In genomic region chr3:177150970-177151627, GRCh38 we compare ENCODE assay signal across 8 cellular contexts. TPM values are rescaled to one million over a fixed set of nuclear protein-coding genes. Genes with fewer than 3 reads are reported as not detected.
DNase-seq lines count a peak whose midpoint lies in the region; ATAC-seq and TF ChIP-seq lines count a peak whose summit lies in the region.

No MANE protein-coding gene starts in this region.

- ATAC-seq in GM18870 (IDR thresholded peaks at IDR 0.05; ENCODE audit: unreplicated experiment) (peak; percentile 48), HG03139 (IDR thresholded peaks at IDR 0.05; ENCODE audit: unreplicated experiment) (peak; percentile 52), left lobe of liver (no peak)

- POLR2A ChIA-PET in CD8-positive, alpha-beta memory T cell (lab: Charles Lee) = interaction anchor here (0.5 to 1.5 kb wide), 3 partner anchors 46 to 513 kb away, joined by 3 to 7 read pairs (median 3); partner anchors contain the start of gene TBL1XR1

- CTCF ChIA-PET in CD8-positive, alpha-beta memory T cell (lab: Charles Lee) = interaction anchor here (0.6 to 1.5 kb wide), 5 partner anchors 12 to 209 kb away, joined by 3 to 8 read pairs (median 3); no protein-coding TSS in a partner anchor

- no peaks in the 10 kb centered on the region for H3K27me3 ChIP-seq in CD8-positive, alpha-beta memory T cell (ENCODE audit: insufficient read depth, low read length, poor library complexity, severe bottlenecking)

- H3K27ac ChIP-seq in CD8-positive, alpha-beta memory T cell (ENCODE audit: low read depth, low read length) = no peak overlapping the region

- no peak overlapping the region for H3K4me3 ChIP-seq in CD8-positive, alpha-beta memory T cell (ENCODE audit: low read length)

- no peak for TF ChIP-seq POLR2A in erythroblast (IDR thresholded peaks at IDR 0.05; ENCODE audit: low read length)

- no peaks in the 10 kb centered on the region for H3K36me3 ChIP-seq in CD8-positive, alpha-beta memory T cell (ENCODE audit: insufficient read depth, low read length)

- peak in 3 of 5 donors; percentile 8 to 51 (median 11) for DNase-seq in CD8-positive, alpha-beta memory T cell
- peak; percentile 63 for DNase-seq in OCI-M1 (lab: John Stamatoyannopoulos, UW)
- DNase-seq in erythroblast (lab: John Stamatoyannopoulos, UW) = peak; percentile 55 to 61
- DNase-seq in smooth muscle cell of the brain vasculature (ENCODE audit: low read depth, low spot score) = peak; percentile 57
- no peak for DNase-seq in hippocampal formation (lab: John Stamatoyannopoulos, UW)
- no peak for DNase-seq in left lobe of liver (ENCODE audit: low spot score)

- H3K36me3 Mint-ChIP-seq in CD8-positive, alpha-beta memory T cell = peaks cover 0 to 3% (median 0%) of the 10 kb centered on the region in 3 donors

- peak overlapping the region in 6 of 7 donors; percentile 37 to 71 (median 52) for H3K4me3 Mint-ChIP-seq in CD8-positive, alpha-beta memory T cell

- peaks cover 65 to 86% (median 76%) of the 10 kb centered on the region in 3 donors for H3K4me1 Mint-ChIP-seq in CD8-positive, alpha-beta memory T cell

- H3K9me3 Mint-ChIP-seq in CD8-positive, alpha-beta memory T cell = no peaks in the 10 kb centered on the region

- H3K27ac Mint-ChIP-seq in CD8-positive, alpha-beta memory T cell = peak overlapping the region in 6 of 8 donors; percentile 43 to 80 (median 58)

- H3K9me3 ChIP-seq in CD8-positive, alpha-beta memory T cell (ENCODE audit: low read length) = no peaks in the 10 kb centered on the region

- no peaks in the 10 kb centered on the region for H3K27me3 Mint-ChIP-seq in CD8-positive, alpha-beta memory T cell

- peaks cover 32% of the 10 kb centered on the region for H3K4me1 ChIP-seq in CD8-positive, alpha-beta memory T cell (ENCODE audit: insufficient read depth, low read length)

RNA-seq across cellular contexts. Expression of gene TBL1XR1, which starts 46.2 kb away (rescaled TPM):
- 100 to 1,000 TPM; 173 to 193 TPM for total RNA-seq in CD8-positive, alpha-beta memory T cell
- 36.3 TPM for polyA plus RNA-seq in CD8-positive, alpha-beta memory T cell
- total RNA-seq in left lobe of liver = 57.1 TPM

Comparison
In these comparisons a context has a peak if more than half of its experiments do, and no peak if none do; other contexts are left out.
1. DNase-seq: peak in CD8-positive, alpha-beta memory T cell (3 of 5), OCI-M1 (single experiment), erythroblast (2 of 2) and smooth muscle cell of the brain vasculature (single experiment); none in hippocampal formation (0 of 2) and left lobe of liver (single experiment).